Comparison of ENCODE assay signal across 10 cellular contexts in genomic region chr2:173568054-173568453, GRCh38.
DNase-seq lines count a peak whose midpoint lies in the region; ATAC-seq and TF ChIP-seq lines count a peak whose summit lies in the region.
"Had no signal": no experiment of that assay in that cellular context is flagged by ENCODE, and none has a peak within 500 bp of the region (broad histone marks: within the 10 kb centered on the region; RNA-seq: fewer than 3 reads in every experiment).

No MANE protein-coding gene starts in this region.

- no peaks in the 10 kb centered on the region for H3K9me3 ChIP-seq in GM23248 (ENCODE audit: low read depth)
- H3K9me3 ChIP-seq in PC-3 (ENCODE audit: low read length): no peaks in the 10 kb centered on the region

- peak; percentile 31; the same call in 1 of the 2 replicates for ATAC-seq in PC-3
- ATAC-seq in left ventricle myocardium superior: peak; percentile 72
- no peak for ATAC-seq in HG03378 (IDR thresholded peaks at IDR 0.05; ENCODE audit: unreplicated experiment)

- H3K9ac ChIP-seq in GM23248: no peak overlapping the region
- H3K9ac ChIP-seq in PC-3 (ENCODE audit: low read length): no peak overlapping the region

- no peaks in the 10 kb centered on the region for H3K36me3 ChIP-seq in GM23248 (ENCODE audit: low read depth)
- no peaks in the 10 kb centered on the region for H3K36me3 ChIP-seq in PC-3 (ENCODE audit: low read depth, low read length)

- H4K20me1 ChIP-seq in GM23248 (ENCODE audit: insufficient read depth): no peaks in the 10 kb centered on the region
- H4K20me1 ChIP-seq in PC-3 (ENCODE audit: low read length): no peaks in the 10 kb centered on the region

- intact Hi-C loops in PC-3 (cut with micrococcal nuclease): no loop called here
- intact Hi-C loops in left ventricle myocardium superior (cut with micrococcal nuclease): no loop called here

- no peaks in the 10 kb centered on the region for H3K79me2 ChIP-seq in GM23248 (ENCODE audit: insufficient read depth)
- H3K79me2 ChIP-seq in PC-3 (ENCODE audit: low read length): peaks cover 10% of the 10 kb centered on the region; the same call in 1 of the 2 replicates

- H3K4me1 ChIP-seq in GM23248 (ENCODE audit: insufficient read depth): no peaks in the 10 kb centered on the region
- peaks cover 26% of the 10 kb centered on the region for H3K4me1 ChIP-seq in PC-3 (ENCODE audit: insufficient read depth, low read length)

- CTCF ChIA-PET in PC-3 (lab: Charles Lee): interaction anchor here (1.1 kb wide), 1 partner anchor 165 kb away, joined by 5 read pairs; no protein-coding TSS in a partner anchor

- DNase-seq in AG10803 (ENCODE audit: low read depth): peak; percentile 13
- DNase-seq in GM23248: peak; percentile 23
- DNase-seq in PC-3: peak; percentile 56
- peak; percentile 35 for DNase-seq in left ventricle myocardium superior
- DNase-seq in superior temporal gyrus (ENCODE audit: extremely low spot score): no peak
- DNase-seq in cortex of kidney (lab: John Stamatoyannopoulos, UW): no peak
- no peak for DNase-seq in OCI-M2 (lab: John Stamatoyannopoulos, UW; ENCODE audit: unreplicated experiment)
- DNase-seq: activated naive CD4-positive, alpha-beta T cell treated with anti-CD3 and anti-CD28 coated beads, Interleukin-2, amount 10 ng/mL, durations not matched to agents 7 days and 5 days; islet precursor cell had no signal

- H2AFZ ChIP-seq in GM23248 (no peak overlapping the region), PC-3 (ENCODE audit: low read length) (no peak overlapping the region)

- peak; percentile 43 for TF ChIP-seq CTCF in AG10803 (conservative IDR thresholded peaks at IDR 0.05; ENCODE audit: low read length)
- TF ChIP-seq CTCF in PC-3 (conservative IDR thresholded peaks at IDR 0.05; ENCODE audit: low read depth, low read length): peak; percentile 60

- H3K27ac ChIP-seq in GM23248 (no peak overlapping the region), PC-3 (ENCODE audit: low read length) (no peak overlapping the region)

- H3K4me2 ChIP-seq in GM23248 (ENCODE audit: unreplicated experiment) (no peak overlapping the region), PC-3 (ENCODE audit: low read length) (no peak overlapping the region)

- no peak overlapping the region for H3K4me3 ChIP-seq in AG10803 (ENCODE audit: low read length)
- no peak overlapping the region for H3K4me3 ChIP-seq in GM23248
- H3K4me3 ChIP-seq in PC-3 (ENCODE audit: low read length): no peak overlapping the region

- 45 to 46% methylated on average over 3 of the region's 3 CpGs for WGBS in GM23248 (ENCODE audit: low coverage in 1 of 2, low lambda C conversion rate in 2 of 2, missing lambda C conversion rate in 2 of 2), 2 experiments

- in situ Hi-C loops in GM23248 (cut with MboI): no loop called here

- BruUV-seq in PC-3 (replicated peaks; lab: Mats Ljungman, UMichigan): no TSS peak

- H3K9me2 ChIP-seq in GM23248 (ENCODE audit: insufficient read depth) (no peaks in the 10 kb centered on the region), PC-3 (replicated peaks; ENCODE audit: low read length) (no peaks in the 10 kb centered on the region)

- H3F3A ChIP-seq in GM23248 (ENCODE audit: insufficient read depth): no peaks in the 10 kb centered on the region
- no peaks in the 10 kb centered on the region for H3F3A ChIP-seq in PC-3 (ENCODE audit: low read length, unreplicated experiment)

- H3K27me3 ChIP-seq in GM23248 (replicated peaks; ENCODE audit: insufficient read depth): peaks cover 3% of the 10 kb centered on the region; the same call in 1 of the 2 replicates
- no peaks in the 10 kb centered on the region for H3K27me3 ChIP-seq in PC-3 (ENCODE audit: low read length)

- POLR2A ChIA-PET in PC-3 (lab: Charles Lee; ENCODE audit: unreplicated experiment): no interaction called here

Comparison
In these comparisons a context has a peak if more than half of its experiments do, and no peak if none do; other contexts are left out.
1. DNase-seq: peak in AG10803 (single experiment), GM23248 (single experiment), PC-3 (single experiment) and left ventricle myocardium superior (single experiment); none in superior temporal gyrus (single experiment), cortex of kidney (single experiment) and OCI-M2 (single experiment).